Comparison of ENCODE assay signal across 1 cellular context in the genomic region with DNA sequence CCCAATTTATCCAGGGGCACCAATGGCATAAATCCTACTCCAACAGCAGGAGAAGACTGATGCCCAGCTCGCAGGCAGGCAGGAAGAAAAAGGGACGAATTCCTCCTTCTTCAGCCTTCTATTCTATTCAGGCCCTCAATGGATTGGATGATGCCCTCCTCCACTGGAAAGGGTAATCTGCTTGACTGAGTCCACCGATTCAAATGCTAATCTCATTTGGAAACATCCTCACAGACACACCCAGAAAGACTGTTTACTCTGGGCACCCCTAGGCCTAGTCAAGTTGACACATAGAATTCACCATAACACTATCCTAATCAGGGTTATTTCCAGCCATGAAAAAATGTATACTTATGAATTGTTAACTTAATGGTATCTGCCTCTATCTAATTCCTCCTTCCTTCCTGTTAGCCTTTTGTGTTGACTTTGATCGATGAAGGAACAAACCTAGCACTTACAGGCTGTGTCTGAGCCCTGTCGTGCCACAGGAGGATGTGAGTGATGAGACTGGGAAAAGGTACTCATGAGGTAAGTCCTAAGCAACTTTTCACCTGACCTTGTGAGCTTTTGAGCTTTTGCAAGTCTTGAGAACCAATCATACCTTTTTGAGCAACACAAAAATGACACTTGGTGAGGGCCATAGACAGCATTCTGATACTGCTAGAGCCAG.
TF ChIP-seq lines count a peak whose summit lies in the region.

No MANE protein-coding gene starts in this region.

TF ChIP-seq in A549, 52 proteins besides CTCF, POLR2A, EP300 and RAD21 (continued from another document):
- TF ChIP-seq, protein P1, sequence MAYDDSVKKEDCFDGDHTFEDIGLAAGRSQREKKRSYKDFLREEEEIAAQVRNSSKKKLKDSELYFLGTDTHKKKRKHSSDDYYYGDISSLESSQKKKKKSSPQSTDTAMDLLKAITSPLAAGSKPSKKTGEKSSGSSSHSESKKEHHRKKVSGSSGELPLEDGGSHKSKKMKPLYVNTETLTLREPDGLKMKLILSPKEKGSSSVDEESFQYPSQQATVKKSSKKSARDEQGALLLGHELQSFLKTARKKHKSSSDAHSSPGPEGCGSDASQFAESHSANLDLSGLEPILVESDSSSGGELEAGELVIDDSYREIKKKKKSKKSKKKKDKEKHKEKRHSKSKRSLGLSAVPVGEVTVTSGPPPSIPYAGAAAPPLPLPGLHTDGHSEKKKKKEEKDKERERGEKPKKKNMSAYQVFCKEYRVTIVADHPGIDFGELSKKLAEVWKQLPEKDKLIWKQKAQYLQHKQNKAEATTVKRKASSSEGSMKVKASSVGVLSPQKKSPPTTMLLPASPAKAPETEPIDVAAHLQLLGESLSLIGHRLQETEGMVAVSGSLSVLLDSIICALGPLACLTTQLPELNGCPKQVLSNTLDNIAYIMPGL (CRISPR knock-in tag; IDR thresholded peaks at IDR 0.05; ENCODE audit: borderline replicate concordance), result no peak
- no peak for TF ChIP-seq GATA3 (IDR thresholded peaks at IDR 0.05; ENCODE audit: borderline replicate concordance)
- no peak for TF ChIP-seq CEBPB (IDR thresholded peaks at IDR 0.05)
- no peak for TF ChIP-seq ZSCAN20 (CRISPR knock-in tag; IDR thresholded peaks at IDR 0.05)
- no peak for TF ChIP-seq HEYL (CRISPR knock-in tag; IDR thresholded peaks at IDR 0.05)
TF ChIP-seq in A549: peak in this region for 0.
